Comparison of ENCODE assay signal across 10 cellular contexts in the genomic region with DNA sequence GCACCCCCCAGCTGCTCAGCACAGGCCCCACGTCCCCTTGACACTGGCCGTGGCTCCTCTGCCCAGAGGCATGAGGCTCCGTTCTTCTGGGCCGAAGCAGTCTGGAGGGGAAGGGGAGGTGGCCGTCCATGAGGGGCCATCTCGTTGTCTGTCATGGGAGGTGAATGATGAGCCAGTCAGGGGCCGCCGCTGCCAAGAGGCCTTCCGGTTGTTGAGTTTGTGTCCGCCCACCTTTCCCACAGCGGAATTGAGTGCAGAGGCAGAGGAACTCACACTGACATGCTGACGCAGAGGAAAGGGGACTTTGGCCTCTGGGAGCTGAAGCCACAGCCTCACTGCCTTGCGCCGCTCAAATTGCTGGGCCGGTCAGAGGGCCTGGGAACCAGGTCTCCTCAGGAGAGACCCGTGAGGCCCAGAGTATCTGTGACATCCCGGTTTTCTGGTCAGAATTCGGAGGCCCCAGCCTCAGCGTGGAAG.
DNase-seq lines count a peak whose midpoint lies in the region; ATAC-seq, FAIRE-seq and TF ChIP-seq lines count a peak whose summit lies in the region.
"Had no signal": no experiment of that assay in that cellular context is flagged by ENCODE, and none has a peak within 500 bp of the region (broad histone marks: within the 10 kb centered on the region; RNA-seq: fewer than 3 reads in every experiment).

No MANE protein-coding gene starts in this region.

- no peak for FAIRE-seq in HTR-8/SVneo (lab: Jason Lieb, UNC)

- no peak overlapping the region for H3K27ac ChIP-seq in brain microvascular endothelial cell

- in situ Hi-C loops in brain microvascular endothelial cell (cut with HindIII; ENCODE audit: low pct_ligation_motif_present, low sequenced_read_pairs) = no loop called here

- DNase-seq in brain microvascular endothelial cell (peak; percentile 66), renal cortical epithelial cell (ENCODE audit: low read depth) (peak; percentile 72), inferior parietal cortex (ENCODE audit: extremely low spot score) (no peak), HTR-8/SVneo (ENCODE audit: insufficient read length, low spot score) (no peak), NCI-H524 (lab: John Stamatoyannopoulos, UW) (no peak)
- DNase-seq: NCI-H1694 had no signal

- peak; percentile 30 for TF ChIP-seq POLR2A in GM18505 (IDR thresholded peaks at IDR 0.05; ENCODE audit: borderline replicate concordance, extremely low read depth, insufficient read depth, insufficient read length)

- no peaks in the 10 kb centered on the region for H3K27me3 ChIP-seq in brain microvascular endothelial cell (replicated peaks)

- peak; percentile 51 for ATAC-seq in GM18505 (IDR thresholded peaks at IDR 0.05; ENCODE audit: unreplicated experiment)
- peak; percentile 67 for ATAC-seq in HG03103 (IDR thresholded peaks at IDR 0.05; ENCODE audit: low read depth, unreplicated experiment)
- no peak for ATAC-seq in GM18520 (IDR thresholded peaks at IDR 0.05; ENCODE audit: unreplicated experiment)
- ATAC-seq: mucosa of descending colon had no signal

- no peaks in the 10 kb centered on the region for H3K36me3 ChIP-seq in brain microvascular endothelial cell (replicated peaks)

- H3K4me3 ChIP-seq in brain microvascular endothelial cell (ENCODE audit: low read depth, low read length) = no peak overlapping the region
- H3K4me3 ChIP-seq: mucosa of descending colon had no signal

- no peak for TF ChIP-seq CTCF in brain microvascular endothelial cell (IDR thresholded peaks at IDR 0.05; ENCODE audit: low read depth, low read length, missing control alignments)

Comparison
In these comparisons a context has a peak if more than half of its experiments do, and no peak if none do; other contexts are left out.
1. DNase-seq: peak in brain microvascular endothelial cell (single experiment) and renal cortical epithelial cell (single experiment); none in inferior parietal cortex (single experiment), HTR-8/SVneo (single experiment) and NCI-H524 (0 of 2).